ENCODE assay signal across 11 cellular contexts in the genomic region with DNA sequence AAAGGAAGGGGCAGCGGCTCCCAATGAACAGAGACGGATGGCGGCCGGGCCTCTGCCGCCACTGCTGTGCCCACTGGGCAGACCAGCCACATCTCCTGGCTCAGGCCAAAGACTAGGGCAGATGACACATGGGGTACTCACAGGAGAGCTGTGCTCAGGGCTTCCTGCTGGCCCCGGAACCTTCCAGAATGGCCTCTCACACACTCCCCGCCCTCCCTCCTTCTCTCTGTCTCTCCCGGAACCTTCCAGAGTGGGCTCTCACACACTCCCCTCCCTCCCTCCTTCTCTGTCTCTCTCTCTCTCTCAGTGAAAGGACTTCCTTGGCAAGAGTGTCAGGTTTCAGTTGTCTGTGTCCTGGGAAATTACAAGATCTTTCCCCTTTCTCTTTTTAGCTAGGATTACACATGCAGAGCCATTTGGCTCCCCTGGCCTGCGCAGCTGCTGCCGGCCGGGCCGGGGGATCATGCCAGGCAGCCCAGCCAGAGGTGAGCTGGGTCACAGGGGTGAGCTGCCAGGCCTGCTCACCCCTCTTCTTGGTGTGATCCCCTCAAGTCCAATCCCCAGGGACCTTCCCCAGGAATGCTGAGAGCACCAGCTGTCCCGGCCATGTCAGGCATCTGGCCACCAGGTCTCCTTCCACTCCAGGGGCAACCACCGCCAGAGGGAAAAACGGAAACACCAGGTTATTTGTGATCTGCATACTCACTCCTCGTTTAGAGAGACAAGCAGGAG. TPM values are rescaled to one million over a fixed set of nuclear protein-coding genes. Genes with fewer than 3 reads are reported as not detected.
DNase-seq lines count a peak whose midpoint lies in the region; ATAC-seq and TF ChIP-seq lines count a peak whose summit lies in the region.
"Had no signal": no experiment of that assay in that cellular context is flagged by ENCODE, and none has a peak within 500 bp of the region (broad histone marks: within the 10 kb centered on the region; RNA-seq: fewer than 3 reads in every experiment).

No MANE protein-coding gene starts in this region.

- intact Hi-C loops in stomach (cut with DNase I; ENCODE audit: low total_unique reads), result no loop called here

- 57 to 60% (median 58%) methylated on average over 16 of the region's 16 CpGs for WGBS in stomach, 5 donors

- peak; percentile 39 for DNase-seq in NCI-H1694 treated with DMSO at 0.1 percent for 48 hours (lab: John Stamatoyannopoulos, UW)
- no peak for DNase-seq in NCI-H1694 (lab: John Stamatoyannopoulos, UW)
- DNase-seq in astrocyte of the hippocampus (ENCODE audit: low read depth, low spot score), result peak; percentile 50
- no peak for DNase-seq in left lobe of liver (ENCODE audit: low spot score)
- DNase-seq in stomach, result no peak
- no peak for DNase-seq in NCI-H446 treated with DMSO at 0.1 percent for 48 hours (lab: John Stamatoyannopoulos, UW)
- DNase-seq: amniotic stem cell had no signal

- no peak for TF ChIP-seq CTCF in stomach (IDR thresholded peaks at IDR 0.05)

- ATAC-seq in left lobe of liver (peak; percentile 20), GM18868 (IDR thresholded peaks at IDR 0.05; ENCODE audit: unreplicated experiment) (no peak), GM21786 (IDR thresholded peaks at IDR 0.05; ENCODE audit: unreplicated experiment) (no peak)

- H3K27ac ChIP-seq in stomach, result peak overlapping the region in 3 of 5 donors; percentile 11 to 63 (median 42)

- peaks cover 0 to 3% (median 0%) of the 10 kb centered on the region in 4 donors for H3K4me1 ChIP-seq in stomach

- no peaks in the 10 kb centered on the region for H3K9me3 ChIP-seq in stomach

- TF ChIP-seq POLR2A in stomach (IDR thresholded peaks at IDR 0.05), result no peak

- no peak for TF ChIP-seq EP300 in stomach (IDR thresholded peaks at IDR 0.05)

- H3K27me3 ChIP-seq in stomach, result peaks cover 0 to 9% (median 0%) of the 10 kb centered on the region in 3 donors

- no peak overlapping the region for H3K4me3 ChIP-seq in stomach

- H3K36me3 ChIP-seq in stomach, result no peaks in the 10 kb centered on the region

RNA-seq across cellular contexts. Expression of a gene that starts 45.3 kb away (rescaled TPM):
- total RNA-seq in left lobe of liver (5.7 TPM), stomach (10 to 100 TPM in 4 of 5 donors, not detected in 1; 11.7 to 27.2 (median 15.1) TPM)
- 1 to 10 TPM; 4.2 to 8.1 (median 6.5) TPM for polyA plus RNA-seq in stomach
- total RNA-seq: SK-MEL-5 had no signal
- polyA plus RNA-seq: keratinocyte had no signal

Comparison
In these comparisons a context has a peak if more than half of its experiments do, and no peak if none do; other contexts are left out.
1. DNase-seq: peak in NCI-H1694 treated with DMSO at 0.1 percent for 48 hours (single experiment) and astrocyte of the hippocampus (single experiment); none in NCI-H1694 (single experiment), left lobe of liver (single experiment), stomach (single experiment) and NCI-H446 treated with DMSO at 0.1 percent for 48 hours (single experiment).